11 cellular contexts compared by ENCODE assay signal in the genomic region with DNA sequence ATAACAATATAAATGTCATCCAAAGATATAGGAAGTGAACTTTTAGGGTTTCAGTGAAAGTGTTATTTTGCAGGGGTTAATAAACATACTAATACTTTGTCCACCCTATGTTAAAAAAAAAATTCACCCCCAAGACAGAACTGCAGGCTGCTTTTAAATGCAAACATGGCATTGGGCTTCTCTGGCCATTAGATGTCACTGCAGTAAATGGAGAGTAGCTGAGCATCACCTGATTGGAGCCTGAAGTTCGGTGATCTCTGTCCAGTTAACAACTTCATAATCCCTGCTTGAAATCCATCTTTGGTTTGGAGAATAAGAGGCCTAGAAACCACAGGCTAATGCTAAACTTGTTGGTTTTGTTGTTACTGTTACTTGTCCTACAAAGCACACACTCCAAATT. TPM values are rescaled to one million over a fixed set of nuclear protein-coding genes. Genes with fewer than 3 reads are reported as not detected.
A peak's percentile ranks its signal among the peaks of the same experiment; 100 is the strongest.
DNase-seq lines count a peak whose midpoint lies in the region; ATAC-seq and TF ChIP-seq lines count a peak whose summit lies in the region.
"Had no signal": no experiment of that assay in that cellular context is flagged by ENCODE, and none has a peak within 500 bp of the region (broad histone marks: within the 10 kb centered on the region; RNA-seq: fewer than 3 reads in every experiment).

No MANE protein-coding gene starts in this region.

- H3K9me3 ChIP-seq in heart left ventricle = no peaks in the 10 kb centered on the region
- no peaks in the 10 kb centered on the region for H3K9me3 ChIP-seq in CD4-positive, alpha-beta T cell (ENCODE audit: control insufficient read depth, low read length)

- H3K27me3 Mint-ChIP-seq in CD4-positive, alpha-beta T cell = no peaks in the 10 kb centered on the region

- intact Hi-C loops in heart left ventricle (cut with DNase I) (loop anchor here in 6 of 10 donors (2.0 to 10.0 kb wide), 5 partner anchors 93 to 99 kb away; no protein-coding TSS in a partner anchor), cardiac septum (cut with DNase I) (loop anchor here (10.0 kb wide), 1 partner anchor 97 kb away; no protein-coding TSS in a partner anchor)
- intact Hi-C loops in CD4-positive, alpha-beta T cell (cut with DNase I, micrococcal nuclease) = no loop called here

- WGBS in heart left ventricle, 4 donors = 22 to 53% (median 38%) methylated on average over 1 of the region's 1 CpG

- H3K36me3 Mint-ChIP-seq in CD4-positive, alpha-beta T cell (ENCODE audit: low read depth) = no peaks in the 10 kb centered on the region

- TF ChIP-seq POLR2A in heart left ventricle (IDR thresholded peaks at IDR 0.05) (no peak), NB4 (IDR thresholded peaks at IDR 0.05; ENCODE audit: extremely low read depth, insufficient read length) (no peak)

- POLR2A ChIA-PET in CD4-positive, alpha-beta T cell (lab: Charles Lee) = no interaction called here

- DNase-seq in heart left ventricle (no peak), cardiac septum (ENCODE audit: low spot score) (no peak), NB4 (ENCODE audit: low read depth) (peak; percentile 40), choroid plexus epithelial cell (ENCODE audit: low read depth) (peak; percentile 45), superior temporal gyrus (ENCODE audit: extremely low spot score) (peak; percentile 18), AG08396 (ENCODE audit: low spot score) (no peak)
- DNase-seq in CD4-positive, alpha-beta T cell = no peak
- DNase-seq: cortex of kidney, NCI-H1694 treated with DMSO at 0.1 percent for 48 hours, T-cell had no signal

- CTCF ChIA-PET in CD4-positive, alpha-beta T cell (lab: Charles Lee) = no interaction called here

- H3K36me3 ChIP-seq in heart left ventricle = peaks cover 0 to 6% (median 0%) of the 10 kb centered on the region in 9 donors

- no peaks in the 10 kb centered on the region for H3K4me1 ChIP-seq in heart left ventricle

- H3K27ac Mint-ChIP-seq in CD4-positive, alpha-beta T cell = no peak overlapping the region
- H3K27ac Mint-ChIP-seq: T-cell had no signal

- ATAC-seq in heart left ventricle = no peak
- no peak for ATAC-seq in CD4-positive, alpha-beta T cell (ENCODE audit: poor library complexity)
- no peak for ATAC-seq in HG03457 (IDR thresholded peaks at IDR 0.05; ENCODE audit: unreplicated experiment)
- ATAC-seq: T-cell had no signal

- H3K4me3 Mint-ChIP-seq in CD4-positive, alpha-beta T cell = no peak overlapping the region
- H3K4me3 Mint-ChIP-seq: T-cell had no signal

- no peaks in the 10 kb centered on the region for H3K27me3 ChIP-seq in heart left ventricle
- H3K27me3 ChIP-seq in CD4-positive, alpha-beta T cell (ENCODE audit: control insufficient read depth, insufficient read depth, low read length) = no peaks in the 10 kb centered on the region

- H3K9me3 Mint-ChIP-seq in CD4-positive, alpha-beta T cell = no peaks in the 10 kb centered on the region
- H3K9me3 Mint-ChIP-seq: T-cell had no signal

- TF ChIP-seq CTCF in heart left ventricle (IDR thresholded peaks at IDR 0.05) (peak in 7 of 12 donors; percentile 7 to 33 (median 20)), NB4 (IDR thresholded peaks at IDR 0.05; ENCODE audit: low read depth, low read length) (peak; percentile 33), choroid plexus epithelial cell (conservative IDR thresholded peaks at IDR 0.05; ENCODE audit: low read depth, low read length) (peak; percentile 49)
- TF ChIP-seq CTCF in CD4-positive, alpha-beta T cell (IDR thresholded peaks at IDR 0.05) = no peak

- H3K27ac ChIP-seq in heart left ventricle = no peak overlapping the region
- H3K27ac ChIP-seq in CD4-positive, alpha-beta T cell (ENCODE audit: low read depth, low read length) = no peak overlapping the region

- no peak overlapping the region for H3K4me3 ChIP-seq in heart left ventricle
- H3K4me3 ChIP-seq in NB4 (ENCODE audit: low read depth, low read length) = no peak overlapping the region
- H3K4me3 ChIP-seq in choroid plexus epithelial cell (ENCODE audit: low read depth, low read length) = no peak overlapping the region

- H3K4me1 Mint-ChIP-seq in CD4-positive, alpha-beta T cell (ENCODE audit: low read depth) = no peaks in the 10 kb centered on the region
- H3K4me1 Mint-ChIP-seq: T-cell had no signal

RNA-seq across cellular contexts. Expression of a gene that starts 18.7 kb away (rescaled TPM):
- total RNA-seq in heart left ventricle (1 to 10 TPM; 2.0 to 7.8 (median 3.2) TPM), cardiac septum (2.1 TPM)
- polyA plus RNA-seq in heart left ventricle = 1 to 10 TPM; 1.7 to 3.1 TPM
- total RNA-seq in CD4-positive, alpha-beta T cell = 1 to 10 TPM in 1 of 2 experiments, under 1 TPM in 1; 0.91 to 1.0 TPM

RNA-seq across cellular contexts. Expression of a gene that starts 50.4 kb away (rescaled TPM):
- 100 to 1,000 TPM; 127 to 288 (median 176) TPM for total RNA-seq in heart left ventricle
- polyA plus RNA-seq in heart left ventricle = 100 to 1,000 TPM in 1 of 2 donors, 10 to 100 TPM in 1; 48.7 to 590 TPM
- 251 TPM for total RNA-seq in cardiac septum
- 100 to 1,000 TPM; 160 to 161 TPM for total RNA-seq in CD4-positive, alpha-beta T cell

Comparison
In these comparisons a context has a peak if more than half of its experiments do, and no peak if none do; other contexts are left out.
1. DNase-seq: peak in NB4 (single experiment), choroid plexus epithelial cell (single experiment) and superior temporal gyrus (single experiment); none in heart left ventricle (0 of 5), cardiac septum (single experiment), AG08396 (single experiment) and CD4-positive, alpha-beta T cell (0 of 10).
2. intact Hi-C loops: an anchor here in heart left ventricle (2.0 to 10.0 kb wide) and cardiac septum (10.0 kb wide); none called in CD4-positive, alpha-beta T cell.